In the genomic region with DNA sequence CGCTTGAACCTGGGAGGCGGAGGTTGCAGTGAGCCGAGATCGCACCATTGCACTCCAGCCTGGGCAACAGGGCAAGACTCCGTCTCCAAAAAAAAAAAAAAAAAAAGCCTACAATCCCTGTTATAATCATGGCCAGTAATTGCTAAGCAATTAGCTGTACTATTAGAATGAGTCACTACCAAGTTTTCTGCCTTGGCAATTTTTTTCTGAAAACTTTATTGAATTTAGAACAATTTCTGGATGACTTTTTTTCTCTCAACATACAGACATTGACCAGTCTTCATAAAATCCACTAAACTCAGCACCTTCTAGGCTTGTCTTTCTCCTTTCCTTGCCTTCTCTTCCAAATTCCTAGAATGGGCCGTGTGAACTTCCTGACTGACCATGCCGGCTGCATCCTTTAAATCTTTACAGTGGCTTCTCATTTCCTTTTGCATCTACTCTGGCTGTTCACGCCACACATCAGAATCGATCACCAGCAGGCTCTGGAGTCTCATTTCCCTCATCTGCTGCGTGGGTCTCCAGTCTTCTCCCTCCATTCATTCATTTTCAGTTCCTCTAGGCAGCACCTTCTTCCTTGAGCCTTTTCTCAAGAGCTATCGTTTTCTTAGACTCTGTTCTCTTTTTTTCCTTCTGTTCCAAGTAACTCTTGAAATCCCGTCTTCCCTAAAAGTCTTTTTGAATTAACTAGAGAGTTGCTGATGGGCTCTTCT, we compare ENCODE assay signal across 16 cellular contexts.
"Had no signal": no experiment of that assay in that cellular context is flagged by ENCODE, and none has a peak within 500 bp of the region (broad histone marks: within the 10 kb centered on the region; RNA-seq: fewer than 3 reads in every experiment).

No MANE protein-coding gene starts in this region.

- H3K4me3 ChIP-seq: esophagus squamous epithelium, heart left ventricle, left lung, neural progenitor cell, ovary, testis, upper lobe of right lung had no signal

- H3K27me3 ChIP-seq: brain microvascular endothelial cell, esophagus squamous epithelium, heart left ventricle, left lung, neural progenitor cell, ovary, testis, upper lobe of right lung had no signal

- H3K9me3 ChIP-seq: esophagus squamous epithelium, heart left ventricle, left lung, ovary, testis, upper lobe of right lung had no signal

- H3K9ac ChIP-seq: neural progenitor cell had no signal

- H3K27ac Mint-ChIP-seq: activated naive CD4-positive, alpha-beta T cell treated with anti-CD3 and anti-CD28 coated beads, Interleukin-2, amount 50 U/mL, for 24 hours; memory B cell; neural progenitor cell had no signal

- H3K4me3 Mint-ChIP-seq: activated naive CD4-positive, alpha-beta T cell treated with anti-CD3 and anti-CD28 coated beads, Interleukin-2, amount 50 U/mL, for 24 hours; memory B cell; neural progenitor cell had no signal

- DNase-seq: activated CD4-positive, alpha-beta T cell treated with anti-CD3 and anti-CD28 coated beads for 4 hours; brain microvascular endothelial cell; esophagus squamous epithelium; foreskin fibroblast; heart left ventricle; left lung; ovary; stimulated activated CD4-positive, alpha-beta T cell treated with anti-CD3 and anti-CD28 coated beads, Interleukin-2, amount 100 ng/mL, for 48 hours; stimulated activated naive CD8-positive, alpha-beta T cell treated with anti-CD3 and anti-CD28 coated beads, Interleukin-15, Interleukin-2, amounts not matched to agents 100 U/mL and 50 U/mL, for 24 hours; T-helper 9 cell; testis; upper lobe of right lung; WERI-Rb-1 had no signal

- H3K36me3 ChIP-seq: brain microvascular endothelial cell, esophagus squamous epithelium, heart left ventricle, left lung, neural progenitor cell, ovary, upper lobe of right lung, WERI-Rb-1 had no signal

- H3K36me3 Mint-ChIP-seq: neural progenitor cell had no signal

- H3K27ac ChIP-seq: brain microvascular endothelial cell, left lung, neural progenitor cell, ovary, upper lobe of right lung, WERI-Rb-1 had no signal

- H3K9me3 Mint-ChIP-seq: activated naive CD4-positive, alpha-beta T cell treated with anti-CD3 and anti-CD28 coated beads, Interleukin-2, amount 50 U/mL, for 24 hours; memory B cell; neural progenitor cell had no signal

- ATAC-seq: heart left ventricle; left lung; stimulated activated naive CD8-positive, alpha-beta T cell treated with anti-CD3 and anti-CD28 coated beads, Interleukin-15, Interleukin-2, amounts not matched to agents 100 U/mL and 50 U/mL, for 24 hours; upper lobe of right lung had no signal

- H3K27me3 Mint-ChIP-seq: activated naive CD4-positive, alpha-beta T cell treated with anti-CD3 and anti-CD28 coated beads, Interleukin-2, amount 50 U/mL, for 24 hours; memory B cell had no signal
